1 cellular context compared by ENCODE assay signal in genomic region chr12:117311-117710, GRCh38.
TF ChIP-seq lines count a peak whose summit lies in the region.

No MANE protein-coding gene starts in this region.

TF ChIP-seq in H1, 55 proteins besides CTCF, POLR2A, EP300 and RAD21 (continued from another document):
- no peak for TF ChIP-seq ATF3 (IDR thresholded peaks at IDR 0.05; ENCODE audit: insufficient read depth, low read depth, low read length)
- no peak for TF ChIP-seq ZNF274 (IDR thresholded peaks at IDR 0.05; ENCODE audit: borderline replicate concordance, extremely low read depth, low read length)
- TF ChIP-seq EZH2 (IDR thresholded peaks at IDR 0.05; ENCODE audit: low read depth, low read length, severe bottlenecking) = no peak
- no peak for TF ChIP-seq CBX8 (IDR thresholded peaks at IDR 0.05; ENCODE audit: borderline replicate concordance, low read depth, low read length)
TF ChIP-seq in H1: peak in this region for 0.
